Comparison of ENCODE assay signal across 8 cellular contexts in the genomic region with DNA sequence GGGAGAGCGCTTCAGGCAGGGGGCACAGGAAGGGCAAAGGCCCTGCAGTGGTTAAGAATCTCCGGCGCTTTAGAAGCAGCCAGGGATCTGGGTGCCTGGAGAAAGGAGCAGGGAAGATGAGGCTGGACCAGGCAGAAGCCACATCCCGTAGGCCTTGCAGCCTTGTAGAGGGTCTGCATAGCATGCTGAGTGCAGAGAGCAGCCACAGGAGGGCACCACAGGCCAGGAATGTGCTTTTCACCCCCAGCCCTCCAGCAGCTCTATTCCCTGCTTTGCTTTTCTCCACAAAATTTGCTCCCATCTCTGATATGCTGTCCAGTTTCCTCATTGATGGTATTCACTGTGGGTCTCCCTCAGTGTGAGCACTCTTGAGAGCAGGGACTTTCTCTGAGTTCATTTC. TPM values are rescaled to one million over a fixed set of nuclear protein-coding genes. Genes with fewer than 3 reads are reported as not detected.
DNase-seq lines count a peak whose midpoint lies in the region; ATAC-seq, FAIRE-seq and TF ChIP-seq lines count a peak whose summit lies in the region.

No MANE protein-coding gene starts in this region.

- no peak overlapping the region for H3K9ac ChIP-seq in SK-N-SH
- H3K9ac ChIP-seq in H1 (replicated peaks in 1 of 4; ENCODE audit: extremely low read depth in 1 of 4, low read depth in 3 of 4, low read length in 3 of 4) = no peak overlapping the region

- H4K91ac ChIP-seq in H1 (replicated peaks; ENCODE audit: insufficient read length, low read length) = no peak overlapping the region

- peak; percentile 68 for TF ChIP-seq CTCF in SK-N-SH (IDR thresholded peaks at IDR 0.05)
- peak; percentile 55 to 79 (median 71) for TF ChIP-seq CTCF in H1 (IDR thresholded peaks at IDR 0.05; ENCODE audit: control extremely low read depth in 1 of 3, insufficient read depth in 1 of 3, low read depth in 1 of 3, low read length in 3 of 3)

- peak; percentile 19 for DNase-seq in stimulated activated CD4-positive, alpha-beta T cell treated with anti-CD3 and anti-CD28 coated beads, Interleukin-12 subunit alpha, Interleukin-12 subunit beta, amount 100 ng/mL, for 4 hours
- DNase-seq in stimulated activated CD4-positive, alpha-beta T cell treated with anti-CD3 and anti-CD28 coated beads, Interleukin-2, amount 100 ng/mL, for 48 hours = no peak
- peak; percentile 61 for DNase-seq in SK-N-SH
- peak in 1 of 2 experiments; percentile 51 for DNase-seq in H1 (ENCODE audit: low read depth in 1 of 2, low spot score in 2 of 2)
- no peak for DNase-seq in memory B cell (ENCODE audit: low spot score in 2 of 2)
- DNase-seq in SKM-1 (lab: John Stamatoyannopoulos, UW; ENCODE audit: unreplicated experiment) = no peak
- DNase-seq in natural killer cell treated with Interleukin-12 subunit alpha and Interleukin-12 subunit beta and Interleukin-15 and Interleukin-18, amount 100 ng/mL, for 72 hours (ENCODE audit: low spot score) = no peak

- no peaks in the 10 kb centered on the region for H3K23me2 ChIP-seq in H1 (ENCODE audit: low read depth, low read length)

- H3K9me3 Mint-ChIP-seq in memory B cell = no peaks in the 10 kb centered on the region
- no peaks in the 10 kb centered on the region for H3K9me3 Mint-ChIP-seq in natural killer cell treated with Interleukin-12 subunit alpha and Interleukin-12 subunit beta and Interleukin-15 and Interleukin-18, amount 100 ng/mL, for 72 hours

- H2AK5ac ChIP-seq in H1 (ENCODE audit: low read depth, low read length) = no peak overlapping the region

- H3K4me2 ChIP-seq in SK-N-SH (no peak overlapping the region), H1 (ENCODE audit: insufficient read depth in 1 of 2, low read depth in 2 of 2, low read length in 2 of 2) (no peak overlapping the region)

- 95% methylated on average over 2 of the region's 4 CpGs for WGBS in SK-N-SH (ENCODE audit: low lambda C conversion rate)
- 78% methylated on average over 4 of the region's 4 CpGs; no CpG with 5 or more reads in 1 of the 2 experiments for WGBS in H1 (ENCODE audit: extremely low coverage in 1 of 2, insufficient coverage in 1 of 2, insufficient read length in 1 of 2, insufficient replicate concordance in 2 of 2, low coverage in 1 of 2, low lambda C conversion rate in 2 of 2, missing lambda C conversion rate in 1 of 2), 2 experiments

- H3K27ac Mint-ChIP-seq in memory B cell = no peak overlapping the region
- no peak overlapping the region for H3K27ac Mint-ChIP-seq in natural killer cell treated with Interleukin-12 subunit alpha and Interleukin-12 subunit beta and Interleukin-15 and Interleukin-18, amount 100 ng/mL, for 72 hours

- H3K79me2 ChIP-seq in SK-N-SH (ENCODE audit: insufficient read depth) = peaks cover 48% of the 10 kb centered on the region
- peaks cover 3 to 32% of the 10 kb centered on the region in 2 experiments; a peak in 3 of 4 replicates for H3K79me2 ChIP-seq in H1 (ENCODE audit: control insufficient read depth in 1 of 2, insufficient read depth in 2 of 2, low read length in 2 of 2)

- no peaks in the 10 kb centered on the region for H3K36me3 Mint-ChIP-seq in memory B cell
- peaks cover 4% of the 10 kb centered on the region for H3K36me3 Mint-ChIP-seq in natural killer cell treated with Interleukin-12 subunit alpha and Interleukin-12 subunit beta and Interleukin-15 and Interleukin-18, amount 100 ng/mL, for 72 hours

- H3K27ac ChIP-seq in SK-N-SH (ENCODE audit: low read depth in 2 of 2, low read length in 1 of 2) (no peak overlapping the region), H1 (ENCODE audit: low read depth, low read length) (no peak overlapping the region)

- TF ChIP-seq POLR2A in H1 (IDR thresholded peaks at IDR 0.05; ENCODE audit: control extremely low read depth in 1 of 2, low read depth in 2 of 2, low read length in 2 of 2) = no peak

- peaks cover 1% of the 10 kb centered on the region for H3K4me1 Mint-ChIP-seq in memory B cell
- H3K4me1 Mint-ChIP-seq in natural killer cell treated with Interleukin-12 subunit alpha and Interleukin-12 subunit beta and Interleukin-15 and Interleukin-18, amount 100 ng/mL, for 72 hours (ENCODE audit: low read depth in 2 of 2) = peaks cover 7 to 13% of the 10 kb centered on the region in 2 donors

- H3K4me3 Mint-ChIP-seq in memory B cell = no peak overlapping the region
- H3K4me3 Mint-ChIP-seq in natural killer cell treated with Interleukin-12 subunit alpha and Interleukin-12 subunit beta and Interleukin-15 and Interleukin-18, amount 100 ng/mL, for 72 hours = no peak overlapping the region

- POLR2A ChIA-PET in SK-N-SH (lab: Yijun Ruan, JAX) = no interaction called here
- POLR2A ChIA-PET in H1 (lab: Charles Lee; ENCODE audit: partially characterized antibody) = interaction anchor here (1.0 to 1.7 kb wide), 4 partner anchors 13 to 170 kb away, joined by 3 to 6 read pairs (median 3); no protein-coding TSS in a partner anchor

- CTCF ChIA-PET in SK-N-SH (lab: Yijun Ruan, JAX) (interaction anchor here (0.9 to 1.6 kb wide), 6 partner anchors 24 to 112 kb away, joined by 3 to 10 read pairs (median 4); no protein-coding TSS in a partner anchor), H1 (lab: Charles Lee; ENCODE audit: partially characterized antibody) (interaction anchor here (0.8 to 1.7 kb wide), 11 partner anchors 10 to 101 kb away, joined by 3 to 7 read pairs (median 5); a partner anchor contains a TSS)

- no peak overlapping the region for H2BK20ac ChIP-seq in H1 (ENCODE audit: low read length)

- TF ChIP-seq RAD21 in SK-N-SH (IDR thresholded peaks at IDR 0.05; ENCODE audit: low read length) = peak; percentile 79
- TF ChIP-seq RAD21 in H1 (IDR thresholded peaks at IDR 0.05 in 1 of 2, conservative IDR thresholded peaks at IDR 0.05 in 1 of 2; ENCODE audit: low read depth in 2 of 2, low read length in 2 of 2) = peak; percentile 52 to 64

- H3K27me3 Mint-ChIP-seq in memory B cell = no peaks in the 10 kb centered on the region
- H3K27me3 Mint-ChIP-seq in natural killer cell treated with Interleukin-12 subunit alpha and Interleukin-12 subunit beta and Interleukin-15 and Interleukin-18, amount 100 ng/mL, for 72 hours = no peaks in the 10 kb centered on the region

- TF ChIP-seq EP300 in SK-N-SH (IDR thresholded peaks at IDR 0.05; ENCODE audit: borderline replicate concordance in 1 of 2, low read depth in 1 of 2, low read length in 1 of 2) (no peak), H1 (IDR thresholded peaks at IDR 0.05; ENCODE audit: borderline replicate concordance in 1 of 2, low read depth in 2 of 2, low read length in 2 of 2) (no peak)

- no peak overlapping the region for H2BK120ac ChIP-seq in H1 (replicated peaks; ENCODE audit: low read depth, low read length)

- H3K4ac ChIP-seq in H1 (replicated peaks; ENCODE audit: insufficient read length, low read depth, low read length) = no peak overlapping the region

- H2BK12ac ChIP-seq in H1 (ENCODE audit: low read depth, low read length) = no peak overlapping the region

- no peak overlapping the region for H2BK15ac ChIP-seq in H1 (ENCODE audit: low read length)

- H3F3A ChIP-seq in SK-N-SH (replicated peaks; ENCODE audit: insufficient read depth) = no peaks in the 10 kb centered on the region

- H3K14ac ChIP-seq in H1 (ENCODE audit: insufficient read length) = no peak overlapping the region

- peaks cover 0 to 5% of the 10 kb centered on the region in 2 experiments; a peak in 1 of 4 replicates for H3K4me1 ChIP-seq in SK-N-SH (ENCODE audit: control insufficient read depth in 1 of 2, insufficient read depth in 2 of 2, low read depth in 1 of 2, low read length in 1 of 2)
- H3K4me1 ChIP-seq in H1 (replicated peaks in 1 of 4; ENCODE audit: control insufficient read depth in 3 of 4, insufficient read depth in 4 of 4, low read length in 3 of 4) = 0 out of 7 replicates have a peak, but pooled peaks cover 0 to 2% (median 0%) of the 10 kb centered on the region in 4 experiments

- H3K4me3 ChIP-seq in SK-N-SH (ENCODE audit: low read depth in 2 of 2, low read length in 1 of 2) (no peak overlapping the region; a peak in 1 of 4 replicates), H1 (ENCODE audit: extremely low read depth in 1 of 4, insufficient read depth in 2 of 4, low read depth in 3 of 4, low read length in 4 of 4) (no peak overlapping the region)

- no peak overlapping the region; the same call in 1 of the 2 replicates for H2BK5ac ChIP-seq in H1 (ENCODE audit: low read depth, low read length)

- FAIRE-seq in H1 (lab: Jason Lieb, UNC) = no peak

- H3K36me3 ChIP-seq in SK-N-SH (replicated peaks in 1 of 2; ENCODE audit: control insufficient read depth in 1 of 2, insufficient read depth in 2 of 2, low read length in 1 of 2) = peaks cover 2 to 5% of the 10 kb centered on the region in 2 experiments
- peaks cover 23 to 45% (median 40%) of the 10 kb centered on the region in 4 experiments for H3K36me3 ChIP-seq in H1 (ENCODE audit: control insufficient read depth in 2 of 4, insufficient read depth in 4 of 4, low read length in 3 of 4)

- H3K9me3 ChIP-seq in SK-N-SH (no peaks in the 10 kb centered on the region), H1 (ENCODE audit: insufficient read depth in 2 of 2, low read depth in 1 of 2, low read length in 1 of 2) (no peaks in the 10 kb centered on the region)

- H2AFZ ChIP-seq in SK-N-SH (ENCODE audit: low read depth) = no peak overlapping the region
- H2AFZ ChIP-seq in H1 (ENCODE audit: low read length) = no peak overlapping the region

- no peak overlapping the region for H3K23ac ChIP-seq in H1 (ENCODE audit: insufficient read length)

- H4K8ac ChIP-seq in H1 (ENCODE audit: extremely low read depth, insufficient read depth, low read length) = no peak overlapping the region

- H3K79me1 ChIP-seq in H1 (ENCODE audit: low read depth, low read length) = peaks cover 4% of the 10 kb centered on the region; the same call in 1 of the 2 replicates

- H4K20me1 ChIP-seq in SK-N-SH (ENCODE audit: insufficient read depth) (peaks cover 17% of the 10 kb centered on the region; the same call in 1 of the 2 replicates), H1 (replicated peaks in 1 of 2; ENCODE audit: control insufficient read depth in 1 of 2, insufficient read depth in 2 of 2, low read length in 2 of 2) (peaks cover 8 to 17% of the 10 kb centered on the region in 2 experiments)

- H4K5ac ChIP-seq in H1 (ENCODE audit: insufficient read length, low read depth, low read length) = no peak overlapping the region

- H3K56ac ChIP-seq in H1 (replicated peaks; ENCODE audit: insufficient read length, low read depth, low read length) = no peak overlapping the region

- peak; percentile 46 for ATAC-seq in memory B cell (ENCODE audit: low read depth)
- ATAC-seq in HG03457 (IDR thresholded peaks at IDR 0.05; ENCODE audit: unreplicated experiment) = no peak
- no peak for ATAC-seq in natural killer cell treated with Interleukin-12 subunit alpha and Interleukin-12 subunit beta and Interleukin-15 and Interleukin-18, amount 100 ng/mL, for 72 hours

- no peaks in the 10 kb centered on the region for H3K9me2 ChIP-seq in SK-N-SH

- H3K27me3 ChIP-seq in SK-N-SH (ENCODE audit: insufficient read depth) (no peaks in the 10 kb centered on the region), H1 (replicated peaks in 1 of 4; ENCODE audit: control insufficient read depth in 3 of 4, extremely low read depth in 1 of 4, insufficient read depth in 3 of 4, low read length in 3 of 4) (no peaks in the 10 kb centered on the region)

- no peak overlapping the region for H3K18ac ChIP-seq in H1 (ENCODE audit: extremely low read depth, low read length)

RNA-seq across cellular contexts. Expression of a gene that starts 5.7 kb away (rescaled TPM):
- 5.0 and 5.3 TPM in 2 replicates for polyA plus RNA-seq in SK-N-SH (2012; rRNA removed)
- polyA plus RNA-seq in SK-N-SH (2012; cell fraction: cytosol; rRNA removed) = 1.6 and 3.4 TPM in 2 replicates
- 20.4 and 27.2 TPM in 2 replicates for polyA plus RNA-seq in SK-N-SH (2012; cell fraction: nucleus; rRNA removed)
- 39.5 and 39.8 TPM in 2 replicates for total RNA-seq in H1 (2021; fragmentation: NEBNext Ultra II Directional; extraction: Animal tissue kit (Norgen Biotek cat#: 25700))
- 28.2 and 39.9 TPM in 2 replicates for polyA plus RNA-seq in H1 (2011; rRNA removed)
- 18.4 TPM for polyA plus RNA-seq in H1 (2011; cell fraction: cytosol; rRNA removed)
- polyA plus RNA-seq in H1 (2011; cell fraction: nucleus; rRNA removed) = 85.8 TPM
- polyA plus RNA-seq in H1 (2012, experiment 1 of 2) = 23.9 to 35.6 TPM (median 32.4 TPM) in 4 replicates
- polyA plus RNA-seq in H1 (2012, experiment 2 of 2) = 23.6 TPM
- 20.0 TPM for polyA plus RNA-seq in H1 (2013, experiment 1 of 2)
- polyA plus RNA-seq in H1 (2013, experiment 2 of 2) = 18.7 TPM
- polyA minus RNA-seq in H1 (2011; rRNA and poly(A)+ RNA removed) = 46.8 and 48.3 TPM in 2 replicates
- 21.9 TPM for polyA minus RNA-seq in H1 (2011; cell fraction: cytosol; rRNA and poly(A)+ RNA removed)
- 34.6 TPM for polyA minus RNA-seq in H1 (2011; cell fraction: nucleus; rRNA and poly(A)+ RNA removed)
- 10 to 100 TPM; 15.0 to 57.1 TPM for total RNA-seq in natural killer cell treated with Interleukin-12 subunit alpha and Interleukin-12 subunit beta and Interleukin-15 and Interleukin-18, amount 100 ng/mL, for 72 hours

RNA-seq across cellular contexts. Expression of a gene that starts 6.3 kb away (rescaled TPM):
- 6.2 and 6.3 TPM in 2 replicates for polyA plus RNA-seq in SK-N-SH (2012; rRNA removed)
- 2.3 and 4.8 TPM in 2 replicates for polyA plus RNA-seq in SK-N-SH (2012; cell fraction: cytosol; rRNA removed)
- 3.9 and 4.2 TPM in 2 replicates for polyA plus RNA-seq in SK-N-SH (2012; cell fraction: nucleus; rRNA removed)
- total RNA-seq in H1 (2021; fragmentation: NEBNext Ultra II Directional; extraction: Animal tissue kit (Norgen Biotek cat#: 25700)) = 6.0 and 6.4 TPM in 2 replicates
- 11.1 and 14.8 TPM in 2 replicates for polyA plus RNA-seq in H1 (2011; rRNA removed)
- 9.9 TPM for polyA plus RNA-seq in H1 (2011; cell fraction: cytosol; rRNA removed)
- 9.0 TPM for polyA plus RNA-seq in H1 (2011; cell fraction: nucleus; rRNA removed)
- polyA plus RNA-seq in H1 (2012, experiment 1 of 2) = 3.4 to 8.7 TPM (median 6.5 TPM) in 4 replicates
- 5.6 TPM for polyA plus RNA-seq in H1 (2012, experiment 2 of 2)
- 3.9 TPM for polyA plus RNA-seq in H1 (2013, experiment 1 of 2)
- 3.7 TPM for polyA plus RNA-seq in H1 (2013, experiment 2 of 2)
- polyA minus RNA-seq in H1 (2011; rRNA and poly(A)+ RNA removed) = 3.4 and 4.4 TPM in 2 replicates
- 8.2 TPM for polyA minus RNA-seq in H1 (2011; cell fraction: cytosol; rRNA and poly(A)+ RNA removed)
- 8.8 TPM for polyA minus RNA-seq in H1 (2011; cell fraction: nucleus; rRNA and poly(A)+ RNA removed)
- 1 to 10 TPM in 1 of 2 donors, under 1 TPM in 1; 0.47 to 1.7 TPM for total RNA-seq in natural killer cell treated with Interleukin-12 subunit alpha and Interleukin-12 subunit beta and Interleukin-15 and Interleukin-18, amount 100 ng/mL, for 72 hours

RNA-seq across cellular contexts. Expression of a gene that starts 27.8 kb away (rescaled TPM):
- polyA plus RNA-seq in SK-N-SH (2012; rRNA removed) (7.1 and 13.1 TPM in 2 replicates), H1 (2011; rRNA removed) (5.9 and 12.0 TPM in 2 replicates)
- 7.3 and 9.1 TPM in 2 replicates for polyA plus RNA-seq in SK-N-SH (2012; cell fraction: cytosol; rRNA removed)
- 17.5 and 22.4 TPM in 2 replicates for polyA plus RNA-seq in SK-N-SH (2012; cell fraction: nucleus; rRNA removed)
- 21.7 and 33.7 TPM in 2 replicates for total RNA-seq in H1 (2021; fragmentation: NEBNext Ultra II Directional; extraction: Animal tissue kit (Norgen Biotek cat#: 25700))
- 4.9 TPM for polyA plus RNA-seq in H1 (2011; cell fraction: cytosol; rRNA removed)
- 10.4 TPM for polyA plus RNA-seq in H1 (2011; cell fraction: nucleus; rRNA removed)
- 21.3 to 26.6 TPM (median 24.5 TPM) in 4 replicates for polyA plus RNA-seq in H1 (2012, experiment 1 of 2)
- 24.2 TPM for polyA plus RNA-seq in H1 (2012, experiment 2 of 2)
- 8.5 TPM for polyA plus RNA-seq in H1 (2013, experiment 1 of 2)
- 8.9 TPM for polyA plus RNA-seq in H1 (2013, experiment 2 of 2)
- 6.2 and 7.8 TPM in 2 replicates for polyA minus RNA-seq in H1 (2011; rRNA and poly(A)+ RNA removed)
- polyA minus RNA-seq in H1 (2011; cell fraction: cytosol; rRNA and poly(A)+ RNA removed) = 20.6 TPM
- polyA minus RNA-seq in H1 (2011; cell fraction: nucleus; rRNA and poly(A)+ RNA removed) = 13.9 TPM
- total RNA-seq in natural killer cell treated with Interleukin-12 subunit alpha and Interleukin-12 subunit beta and Interleukin-15 and Interleukin-18, amount 100 ng/mL, for 72 hours = under 1 TPM; 0.76 to 0.78 TPM

RNA-seq across cellular contexts. Expression of a gene that starts 46.4 kb away (rescaled TPM):
- polyA plus RNA-seq in SK-N-SH (2012; rRNA removed) (29.9 and 30.7 TPM in 2 replicates), H1 (2011; rRNA removed) (33.3 and 51.2 TPM in 2 replicates)
- polyA plus RNA-seq in SK-N-SH (2012; cell fraction: cytosol; rRNA removed) = 19.8 and 21.2 TPM in 2 replicates
- polyA plus RNA-seq in SK-N-SH (2012; cell fraction: nucleus; rRNA removed) = 133 and 254 TPM in 2 replicates
- 19.2 and 24.8 TPM in 2 replicates for total RNA-seq in H1 (2021; fragmentation: NEBNext Ultra II Directional; extraction: Animal tissue kit (Norgen Biotek cat#: 25700))
- 40.1 TPM for polyA plus RNA-seq in H1 (2011; cell fraction: cytosol; rRNA removed)
- polyA plus RNA-seq in H1 (2011; cell fraction: nucleus; rRNA removed) = 73.1 TPM
- polyA plus RNA-seq in H1 (2012, experiment 1 of 2) = 28.3 to 46.2 TPM (median 30.6 TPM) in 4 replicates
- 32.6 TPM for polyA plus RNA-seq in H1 (2012, experiment 2 of 2)
- polyA plus RNA-seq in H1 (2013, experiment 1 of 2) = 33.6 TPM
- 32.8 TPM for polyA plus RNA-seq in H1 (2013, experiment 2 of 2)
- 8.4 and 8.6 TPM in 2 replicates for polyA minus RNA-seq in H1 (2011; rRNA and poly(A)+ RNA removed)
- polyA minus RNA-seq in H1 (2011; cell fraction: cytosol; rRNA and poly(A)+ RNA removed) = 7.9 TPM
- 17.7 TPM for polyA minus RNA-seq in H1 (2011; cell fraction: nucleus; rRNA and poly(A)+ RNA removed)
- total RNA-seq in natural killer cell treated with Interleukin-12 subunit alpha and Interleukin-12 subunit beta and Interleukin-15 and Interleukin-18, amount 100 ng/mL, for 72 hours = 10 to 100 TPM; 64.5 to 68.1 TPM

RNA-seq across cellular contexts. Expression of a gene that starts 50.5 kb away (rescaled TPM):
- polyA plus RNA-seq in SK-N-SH (2012; rRNA removed) (0.18 TPM in 1 of 2 replicates, not detected in the other), H1 (2011; rRNA removed) (0.31 and 0.45 TPM in 2 replicates)
- polyA plus RNA-seq in SK-N-SH (2012; cell fraction: cytosol; rRNA removed) = not detected in 2 replicates
- polyA plus RNA-seq in SK-N-SH (2012; cell fraction: nucleus; rRNA removed) = 0.08 and 0.74 TPM in 2 replicates
- not detected in 2 replicates for total RNA-seq in H1 (2021; fragmentation: NEBNext Ultra II Directional; extraction: Animal tissue kit (Norgen Biotek cat#: 25700))
- polyA plus RNA-seq in H1 (2011; cell fraction: cytosol; rRNA removed) = not detected
- 0.60 TPM for polyA plus RNA-seq in H1 (2011; cell fraction: nucleus; rRNA removed)
- not detected in 4 replicates for polyA plus RNA-seq in H1 (2012, experiment 1 of 2)
- polyA plus RNA-seq in H1 (2012, experiment 2 of 2) = not detected
- polyA plus RNA-seq in H1 (2013, experiment 1 of 2) = not detected
- polyA plus RNA-seq in H1 (2013, experiment 2 of 2) = not detected
- not detected in 2 replicates for polyA minus RNA-seq in H1 (2011; rRNA and poly(A)+ RNA removed)
- not detected for polyA minus RNA-seq in H1 (2011; cell fraction: cytosol; rRNA and poly(A)+ RNA removed)
- not detected for polyA minus RNA-seq in H1 (2011; cell fraction: nucleus; rRNA and poly(A)+ RNA removed)
- not detected for total RNA-seq in natural killer cell treated with Interleukin-12 subunit alpha and Interleukin-12 subunit beta and Interleukin-15 and Interleukin-18, amount 100 ng/mL, for 72 hours

Comparison
In these comparisons a context has a peak if more than half of its experiments do, and no peak if none do; other contexts are left out.
1. DNase-seq: peak in stimulated activated CD4-positive, alpha-beta T cell treated with anti-CD3 and anti-CD28 coated beads, Interleukin-12 subunit alpha, Interleukin-12 subunit beta, amount 100 ng/mL, for 4 hours (single experiment) and SK-N-SH (single experiment); none in stimulated activated CD4-positive, alpha-beta T cell treated with anti-CD3 and anti-CD28 coated beads, Interleukin-2, amount 100 ng/mL, for 48 hours (0 of 2), memory B cell (0 of 2), SKM-1 (single experiment) and natural killer cell treated with Interleukin-12 subunit alpha and Interleukin-12 subunit beta and Interleukin-15 and Interleukin-18, amount 100 ng/mL, for 72 hours (single experiment).
2. RNA of a gene that starts 27.8 kb away (total RNA-seq): 21.7 to 33.7 TPM in H1; 0.76 to 0.78 TPM in natural killer cell treated with Interleukin-12 subunit alpha and Interleukin-12 subunit beta and Interleukin-15 and Interleukin-18, amount 100 ng/mL, for 72 hours; every median in the first group is over 10 times any median in the second.